Comparison of ENCODE assay signal across 1 cellular context in the genomic region with DNA sequence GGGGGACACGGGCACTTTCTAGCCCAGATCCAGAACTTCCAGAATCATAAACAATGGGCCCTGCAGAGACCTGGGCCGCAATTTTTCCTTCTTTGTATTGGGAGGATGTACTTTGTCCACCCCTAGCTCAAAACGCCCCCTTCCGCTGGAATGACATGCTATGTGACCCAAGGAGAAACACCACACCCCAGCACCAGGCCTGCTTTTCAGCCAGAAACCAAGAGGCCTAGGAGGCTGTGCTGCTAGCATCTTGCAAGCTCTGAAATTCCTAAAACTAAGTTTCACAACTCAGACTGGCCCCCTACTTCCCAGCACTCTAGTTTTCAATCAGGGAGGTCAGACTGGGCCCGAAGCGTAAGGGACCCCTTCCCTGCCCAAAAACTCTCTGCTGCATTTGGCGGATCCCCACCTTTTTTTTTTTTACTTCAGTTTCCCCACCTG.
TF ChIP-seq lines count a peak whose summit lies in the region.

No MANE protein-coding gene starts in this region.

TF ChIP-seq in K562, 482 proteins besides CTCF, POLR2A, EP300 and RAD21 (continued from another document):
- TF ChIP-seq JUND (IDR thresholded peaks at IDR 0.05; ENCODE audit: borderline replicate concordance, low read depth, low read length) (peak; percentile 25; the same call in 1 of the 2 replicates), JUND (tag; IDR thresholded peaks at IDR 0.05; ENCODE audit: borderline replicate concordance, low read depth, low read length) (no peak), RBM14 (IDR thresholded peaks at IDR 0.05; ENCODE audit: borderline replicate concordance, insufficient read depth, low read depth, low read length) (no peak), NFXL1 (CRISPR knock-in tag; IDR thresholded peaks at IDR 0.05) (no peak), ZNF431 (CRISPR knock-in tag; IDR thresholded peaks at IDR 0.05) (0 out of 2 replicates have a peak, but pooled peaks have one; percentile 20), ZZZ3 (IDR thresholded peaks at IDR 0.05) (peak; percentile 82; the same call in 1 of the 2 replicates), NONO (IDR thresholded peaks at IDR 0.05; ENCODE audit: low read depth in 2 of 2, low read length in 1 of 2) (0 out of 4 replicates have a peak, but pooled peaks of 1 of the 2 experiments have one; percentile 44), MEF2A (IDR thresholded peaks at IDR 0.05; ENCODE audit: control insufficient read depth, low read depth, low read length) (no peak), MAZ (CRISPR knock-in tag; conservative IDR thresholded peaks at IDR 0.05 in 1 of 2, IDR thresholded peaks at IDR 0.05 in 1 of 2) (no peak), NFRKB (IDR thresholded peaks at IDR 0.05; ENCODE audit: low read depth) (0 out of 2 replicates have a peak, but pooled peaks have one; percentile 36), E2F8 (IDR thresholded peaks at IDR 0.05; ENCODE audit: low read depth, partially characterized antibody) (no peak), FOXJ2 (tag; IDR thresholded peaks at IDR 0.05) (peak; percentile 32; the same call in 1 of the 2 replicates), RBM25 (IDR thresholded peaks at IDR 0.05; ENCODE audit: low read depth, low read length, severe bottlenecking) (peak; percentile 33), ZNF766 (CRISPR knock-in tag; conservative IDR thresholded peaks at IDR 0.05) (0 out of 2 replicates have a peak, but pooled peaks have one; percentile 17), ZBTB8A (IDR thresholded peaks at IDR 0.05; ENCODE audit: partially characterized antibody) (no peak), CCNT2 (IDR thresholded peaks at IDR 0.05; ENCODE audit: borderline replicate concordance, extremely low read depth, insufficient read length, low read depth, low read length) (no peak), ERF (CRISPR knock-in tag; IDR thresholded peaks at IDR 0.05) (0 out of 2 replicates have a peak, but pooled peaks have one; percentile 12), ARNT (IDR thresholded peaks at IDR 0.05) (0 out of 4 replicates have a peak, but pooled peaks of 1 of the 2 experiments have one; percentile 38), TEAD4 (IDR thresholded peaks at IDR 0.05; ENCODE audit: low read length) (0 out of 2 replicates have a peak, but pooled peaks have one; percentile 18), TEAD4 (CRISPR knock-in tag; IDR thresholded peaks at IDR 0.05; ENCODE audit: borderline replicate concordance) (no peak), TRIM25 (IDR thresholded peaks at IDR 0.05; ENCODE audit: borderline replicate concordance) (0 out of 2 replicates have a peak, but pooled peaks have one; percentile 56), ZNF263 (CRISPR knock-in tag; IDR thresholded peaks at IDR 0.05; ENCODE audit: borderline replicate concordance) (no peak), POLR2AphosphoS5 (IDR thresholded peaks at IDR 0.05; ENCODE audit: control insufficient read depth, insufficient read depth, low read depth, low read length) (peak; percentile 52; the same call in 1 of the 2 replicates), SIN3A (IDR thresholded peaks at IDR 0.05; ENCODE audit: borderline replicate concordance in 2 of 2, control insufficient read depth in 1 of 2, low read depth in 2 of 2, low read length in 2 of 2) (peak in 1 of 2 experiments; percentile 76; a peak in 1 of 4 replicates), MXI1 (IDR thresholded peaks at IDR 0.05; ENCODE audit: low read depth, low read length) (no peak), FOXM1 (IDR thresholded peaks at IDR 0.05; ENCODE audit: low read depth) (no peak), FOXM1 (CRISPR knock-in tag; IDR thresholded peaks at IDR 0.05; ENCODE audit: low read depth) (0 out of 2 replicates have a peak, but pooled peaks have one; percentile 5), FIP1L1 (IDR thresholded peaks at IDR 0.05; ENCODE audit: low read depth, low read length, poor library complexity, severe bottlenecking) (no peak), AFF4 (CRISPR knock-in tag; IDR thresholded peaks at IDR 0.05) (0 out of 2 replicates have a peak, but pooled peaks have one; percentile 40), FOXK2 (conservative IDR thresholded peaks at IDR 0.05 in 1 of 2, IDR thresholded peaks at IDR 0.05 in 1 of 2; ENCODE audit: low read depth in 2 of 2) (peak; percentile 38 to 54; a peak in 2 of 4 replicates), SMC3 (conservative IDR thresholded peaks at IDR 0.05; ENCODE audit: insufficient read depth, low read depth, low read length) (0 out of 2 replicates have a peak, but pooled peaks have one; percentile 14), ZFX (CRISPR knock-in tag; IDR thresholded peaks at IDR 0.05) (peak; percentile 71), ZNF175 (CRISPR knock-in tag; IDR thresholded peaks at IDR 0.05; ENCODE audit: low read depth) (no peak)
- TF ChIP-seq, protein P1, sequence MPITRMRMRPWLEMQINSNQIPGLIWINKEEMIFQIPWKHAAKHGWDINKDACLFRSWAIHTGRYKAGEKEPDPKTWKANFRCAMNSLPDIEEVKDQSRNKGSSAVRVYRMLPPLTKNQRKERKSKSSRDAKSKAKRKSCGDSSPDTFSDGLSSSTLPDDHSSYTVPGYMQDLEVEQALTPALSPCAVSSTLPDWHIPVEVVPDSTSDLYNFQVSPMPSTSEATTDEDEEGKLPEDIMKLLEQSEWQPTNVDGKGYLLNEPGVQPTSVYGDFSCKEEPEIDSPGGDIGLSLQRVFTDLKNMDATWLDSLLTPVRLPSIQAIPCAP (CRISPR knock-in tag; IDR thresholded peaks at IDR 0.05; ENCODE audit: borderline replicate concordance) = 0 out of 2 replicates have a peak, but pooled peaks have one; percentile 20
- TF ChIP-seq, protein P2, sequence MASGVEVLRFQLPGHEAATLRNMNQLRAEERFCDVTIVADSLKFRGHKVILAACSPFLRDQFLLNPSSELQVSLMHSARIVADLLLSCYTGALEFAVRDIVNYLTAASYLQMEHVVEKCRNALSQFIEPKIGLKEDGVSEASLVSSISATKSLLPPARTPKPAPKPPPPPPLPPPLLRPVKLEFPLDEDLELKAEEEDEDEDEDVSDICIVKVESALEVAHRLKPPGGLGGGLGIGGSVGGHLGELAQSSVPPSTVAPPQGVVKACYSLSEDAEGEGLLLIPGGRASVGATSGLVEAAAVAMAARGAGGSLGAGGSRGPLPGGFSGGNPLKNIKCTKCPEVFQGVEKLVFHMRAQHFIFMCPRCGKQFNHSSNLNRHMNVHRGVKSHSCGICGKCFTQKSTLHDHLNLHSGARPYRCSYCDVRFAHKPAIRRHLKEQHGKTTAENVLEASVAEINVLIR (CRISPR knock-in tag; IDR thresholded peaks at IDR 0.05) = no peak
- TF ChIP-seq, protein P3, sequence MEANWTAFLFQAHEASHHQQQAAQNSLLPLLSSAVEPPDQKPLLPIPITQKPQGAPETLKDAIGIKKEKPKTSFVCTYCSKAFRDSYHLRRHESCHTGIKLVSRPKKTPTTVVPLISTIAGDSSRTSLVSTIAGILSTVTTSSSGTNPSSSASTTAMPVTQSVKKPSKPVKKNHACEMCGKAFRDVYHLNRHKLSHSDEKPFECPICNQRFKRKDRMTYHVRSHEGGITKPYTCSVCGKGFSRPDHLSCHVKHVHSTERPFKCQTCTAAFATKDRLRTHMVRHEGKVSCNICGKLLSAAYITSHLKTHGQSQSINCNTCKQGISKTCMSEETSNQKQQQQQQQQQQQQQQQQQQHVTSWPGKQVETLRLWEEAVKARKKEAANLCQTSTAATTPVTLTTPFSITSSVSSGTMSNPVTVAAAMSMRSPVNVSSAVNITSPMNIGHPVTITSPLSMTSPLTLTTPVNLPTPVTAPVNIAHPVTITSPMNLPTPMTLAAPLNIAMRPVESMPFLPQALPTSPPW (CRISPR knock-in tag; IDR thresholded peaks at IDR 0.05) = no peak
- TF ChIP-seq, protein P4, sequence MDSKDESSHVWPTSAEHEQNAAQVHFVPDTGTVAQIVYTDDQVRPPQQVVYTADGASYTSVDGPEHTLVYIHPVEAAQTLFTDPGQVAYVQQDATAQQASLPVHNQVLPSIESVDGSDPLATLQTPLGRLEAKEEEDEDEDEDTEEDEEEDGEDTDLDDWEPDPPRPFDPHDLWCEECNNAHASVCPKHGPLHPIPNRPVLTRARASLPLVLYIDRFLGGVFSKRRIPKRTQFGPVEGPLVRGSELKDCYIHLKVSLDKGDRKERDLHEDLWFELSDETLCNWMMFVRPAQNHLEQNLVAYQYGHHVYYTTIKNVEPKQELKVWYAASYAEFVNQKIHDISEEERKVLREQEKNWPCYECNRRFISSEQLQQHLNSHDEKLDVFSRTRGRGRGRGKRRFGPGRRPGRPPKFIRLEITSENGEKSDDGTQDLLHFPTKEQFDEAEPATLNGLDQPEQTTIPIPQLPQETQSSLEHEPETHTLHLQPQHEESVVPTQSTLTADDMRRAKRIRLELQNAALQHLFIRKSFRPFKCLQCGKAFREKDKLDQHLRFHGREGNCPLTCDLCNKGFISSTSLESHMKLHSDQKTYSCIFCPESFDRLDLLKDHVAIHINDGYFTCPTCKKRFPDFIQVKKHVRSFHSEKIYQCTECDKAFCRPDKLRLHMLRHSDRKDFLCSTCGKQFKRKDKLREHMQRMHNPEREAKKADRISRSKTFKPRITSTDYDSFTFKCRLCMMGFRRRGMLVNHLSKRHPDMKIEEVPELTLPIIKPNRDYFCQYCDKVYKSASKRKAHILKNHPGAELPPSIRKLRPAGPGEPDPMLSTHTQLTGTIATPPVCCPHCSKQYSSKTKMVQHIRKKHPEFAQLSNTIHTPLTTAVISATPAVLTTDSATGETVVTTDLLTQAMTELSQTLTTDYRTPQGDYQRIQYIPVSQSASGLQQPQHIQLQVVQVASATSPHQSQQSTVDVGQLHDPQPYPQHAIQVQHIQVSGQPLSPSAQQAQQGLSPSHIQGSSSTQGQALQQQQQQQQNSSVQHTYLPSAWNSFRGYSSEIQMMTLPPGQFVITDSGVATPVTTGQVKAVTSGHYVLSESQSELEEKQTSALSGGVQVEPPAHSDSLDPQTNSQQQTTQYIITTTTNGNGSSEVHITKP (IDR thresholded peaks at IDR 0.05; ENCODE audit: partially characterized antibody) = no peak
- TF ChIP-seq, protein P5, sequence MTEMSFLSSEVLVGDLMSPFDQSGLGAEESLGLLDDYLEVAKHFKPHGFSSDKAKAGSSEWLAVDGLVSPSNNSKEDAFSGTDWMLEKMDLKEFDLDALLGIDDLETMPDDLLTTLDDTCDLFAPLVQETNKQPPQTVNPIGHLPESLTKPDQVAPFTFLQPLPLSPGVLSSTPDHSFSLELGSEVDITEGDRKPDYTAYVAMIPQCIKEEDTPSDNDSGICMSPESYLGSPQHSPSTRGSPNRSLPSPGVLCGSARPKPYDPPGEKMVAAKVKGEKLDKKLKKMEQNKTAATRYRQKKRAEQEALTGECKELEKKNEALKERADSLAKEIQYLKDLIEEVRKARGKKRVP (CRISPR knock-in tag; IDR thresholded peaks at IDR 0.05) = 0 out of 2 replicates have a peak, but pooled peaks have one; percentile 7
